8 cellular contexts compared by ENCODE assay signal in the genomic region with DNA sequence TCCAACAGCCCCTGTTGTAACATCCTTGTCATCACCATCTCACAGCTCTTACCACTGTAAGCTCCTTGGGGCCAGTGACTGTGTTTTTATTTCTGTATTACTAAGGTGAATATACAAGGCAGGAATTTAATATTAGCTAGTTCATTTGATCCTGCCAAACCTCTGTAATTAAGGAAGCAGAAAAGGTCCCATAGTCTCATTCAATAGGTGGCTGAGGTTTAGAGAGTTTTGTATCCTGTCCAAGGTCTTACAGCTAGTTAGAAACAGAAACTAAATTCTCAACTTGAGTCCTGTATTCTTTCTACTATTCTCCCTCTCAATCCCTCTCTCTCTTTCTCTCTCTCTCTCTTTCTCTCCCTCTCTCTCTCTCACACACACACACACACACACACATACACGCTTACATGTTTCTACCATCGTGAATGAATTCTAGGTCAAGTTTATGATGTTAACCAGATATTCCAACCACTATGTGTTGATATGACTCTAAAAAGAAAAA. TPM values are rescaled to one million over a fixed set of nuclear protein-coding genes. Genes with fewer than 3 reads are reported as not detected.
A peak's percentile ranks its signal among the peaks of the same experiment; 100 is the strongest.
DNase-seq lines count a peak whose midpoint lies in the region; ATAC-seq, FAIRE-seq and TF ChIP-seq lines count a peak whose summit lies in the region.

No MANE protein-coding gene starts in this region.

- H3K79me2 ChIP-seq in Loucy (ENCODE audit: insufficient read depth, low read length), result no peaks in the 10 kb centered on the region

- TF ChIP-seq POLR2A in H54 (IDR thresholded peaks at IDR 0.05; ENCODE audit: low read depth, low read length), result no peak

- FAIRE-seq in H54 (lab: Jason Lieb, UNC), result no peak

- H3F3A ChIP-seq in Loucy (ENCODE audit: low read depth), result no peaks in the 10 kb centered on the region

- peak overlapping the region; percentile 62 for H3K27ac ChIP-seq in colonic mucosa

- H3K4me1 ChIP-seq in Loucy (ENCODE audit: insufficient read depth, low read length, poor library complexity, severe bottlenecking) (peaks cover 27% of the 10 kb centered on the region), colonic mucosa (no peaks in the 10 kb centered on the region)

- peak overlapping the region; percentile 66 for H2AFZ ChIP-seq in Loucy (ENCODE audit: low read length)

- H4K20me1 ChIP-seq in Loucy (ENCODE audit: insufficient read depth, low read length, poor library complexity, severe bottlenecking), result no peaks in the 10 kb centered on the region

- H3K9me3 ChIP-seq in Loucy (ENCODE audit: insufficient read depth, low read depth, low read length) (no peaks in the 10 kb centered on the region), colonic mucosa (no peaks in the 10 kb centered on the region)

- H3K9me3 Mint-ChIP-seq in Calu3 (ENCODE audit: low read depth, unreplicated experiment), result no peaks in the 10 kb centered on the region
- H3K9me3 Mint-ChIP-seq in natural killer cell treated with Interleukin-12 subunit alpha and Interleukin-12 subunit beta and Interleukin-15 and Interleukin-18, amount 100 ng/mL, for 72 hours, result peaks cover 2% of the 10 kb centered on the region

- H3K4me3 ChIP-seq in Loucy (ENCODE audit: low read length, poor library complexity, severe bottlenecking) (peak overlapping the region; percentile 65), colonic mucosa (no peak overlapping the region)

- peaks cover 39% of the 10 kb centered on the region for H3K4me1 Mint-ChIP-seq in Calu3 (ENCODE audit: low read depth, unreplicated experiment)
- H3K4me1 Mint-ChIP-seq in natural killer cell treated with Interleukin-12 subunit alpha and Interleukin-12 subunit beta and Interleukin-15 and Interleukin-18, amount 100 ng/mL, for 72 hours (ENCODE audit: low read depth in 2 of 2), result peaks cover 64 to 77% of the 10 kb centered on the region in 2 donors

- H3K27me3 Mint-ChIP-seq in Calu3 (ENCODE audit: unreplicated experiment), result no peaks in the 10 kb centered on the region
- no peaks in the 10 kb centered on the region for H3K27me3 Mint-ChIP-seq in natural killer cell treated with Interleukin-12 subunit alpha and Interleukin-12 subunit beta and Interleukin-15 and Interleukin-18, amount 100 ng/mL, for 72 hours

- TF ChIP-seq CTCF in Calu3 (IDR thresholded peaks at IDR 0.05; ENCODE audit: unreplicated experiment) (no peak), Loucy (conservative IDR thresholded peaks at IDR 0.05; ENCODE audit: low read length) (no peak), colonic mucosa (IDR thresholded peaks at IDR 0.05) (no peak)

- H3K36me3 ChIP-seq in Loucy (ENCODE audit: insufficient read depth, low read length), result no peaks in the 10 kb centered on the region
- no peaks in the 10 kb centered on the region for H3K36me3 ChIP-seq in colonic mucosa

- CTCF ChIA-PET in Calu3 (lab: Charles Lee), result interaction anchor here (0.6 to 2.6 kb wide), 9 partner anchors 9 to 303 kb away, joined by 3 to 36 read pairs (median 3); partner anchors contain the start of genes CAPS2, GLIPR1L1 and GLIPR1L2

- peak overlapping the region; percentile 74 for H3K4me2 ChIP-seq in Loucy (ENCODE audit: low read depth, low read length, poor library complexity, severe bottlenecking)

- intact Hi-C loops in Calu3 (cut with micrococcal nuclease; ENCODE audit: unreplicated experiment) (loop anchor here (2.0 kb wide), 3 partner anchors 21 to 145 kb away; partner anchors contain the start of genes GLIPR1L1 and GLIPR1L2), colonic mucosa (cut with DNase I) (no loop called here), head of caudate nucleus (cut with DNase I) (no loop called here)

- H3K27ac Mint-ChIP-seq in Calu3 (ENCODE audit: unreplicated experiment), result peak overlapping the region; percentile 83
- H3K27ac Mint-ChIP-seq in natural killer cell treated with Interleukin-12 subunit alpha and Interleukin-12 subunit beta and Interleukin-15 and Interleukin-18, amount 100 ng/mL, for 72 hours, result peak overlapping the region; percentile 93 to 94

- H3K9ac ChIP-seq in Loucy (ENCODE audit: low read depth, low read length, poor library complexity, severe bottlenecking) (peak overlapping the region; percentile 20), colonic mucosa (ENCODE audit: low read depth in 2 of 2, low read length in 2 of 2) (peak overlapping the region in 1 of 2 donors; percentile 60)

- no peaks in the 10 kb centered on the region for H3K9me2 ChIP-seq in Loucy (replicated peaks; ENCODE audit: low read depth, low read length)

- H3K4me3 Mint-ChIP-seq in Calu3 (ENCODE audit: low read depth, unreplicated experiment), result peak overlapping the region; percentile 29
- H3K4me3 Mint-ChIP-seq in natural killer cell treated with Interleukin-12 subunit alpha and Interleukin-12 subunit beta and Interleukin-15 and Interleukin-18, amount 100 ng/mL, for 72 hours, result peak overlapping the region; percentile 99

- DNase-seq in Calu3 (no peak), colonic mucosa (no peak), head of caudate nucleus (no peak), NCI-H187 (lab: John Stamatoyannopoulos, UW) (no peak), H54 (ENCODE audit: insufficient read length, low spot score) (no peak)
- no peak for DNase-seq in natural killer cell treated with Interleukin-12 subunit alpha and Interleukin-12 subunit beta and Interleukin-15 and Interleukin-18, amount 100 ng/mL, for 72 hours (ENCODE audit: low spot score)

- BruUV-seq in Calu3 (replicated peaks; lab: Mats Ljungman, UMichigan), result no TSS peak

- H3K27me3 ChIP-seq in Loucy (ENCODE audit: insufficient read depth, low read length, poor library complexity, severe bottlenecking) (no peaks in the 10 kb centered on the region), colonic mucosa (no peaks in the 10 kb centered on the region)

- peaks cover 25% of the 10 kb centered on the region for H3K36me3 Mint-ChIP-seq in Calu3 (ENCODE audit: insufficient read depth, unreplicated experiment)
- H3K36me3 Mint-ChIP-seq in natural killer cell treated with Interleukin-12 subunit alpha and Interleukin-12 subunit beta and Interleukin-15 and Interleukin-18, amount 100 ng/mL, for 72 hours, result peaks cover 11% of the 10 kb centered on the region

- ATAC-seq in GM21526 (IDR thresholded peaks at IDR 0.05; ENCODE audit: low FRiP score, unreplicated experiment), result peak; percentile 36
- ATAC-seq in natural killer cell treated with Interleukin-12 subunit alpha and Interleukin-12 subunit beta and Interleukin-15 and Interleukin-18, amount 100 ng/mL, for 72 hours, result peak; percentile 63 to 80

RNA-seq across cellular contexts. Expression of gene GLIPR1, which starts 0.5 kb away (rescaled TPM):
- total RNA-seq in Calu3 (2022) (27.7 and 38.5 TPM in 2 replicates), colonic mucosa (10 to 100 TPM in 1 of 2 donors, 1 to 10 TPM in 1; 1.8 to 11.0 TPM)
- 10 to 100 TPM; 47.1 to 48.3 TPM for total RNA-seq in natural killer cell treated with Interleukin-12 subunit alpha and Interleukin-12 subunit beta and Interleukin-15 and Interleukin-18, amount 100 ng/mL, for 72 hours

RNA-seq across cellular contexts. Expression of gene KRR1, which starts 31.4 kb away (rescaled TPM):
- total RNA-seq in Calu3 (2022) (110 and 114 TPM in 2 replicates), colonic mucosa (10 to 100 TPM; 32.8 to 33.2 TPM)
- total RNA-seq in natural killer cell treated with Interleukin-12 subunit alpha and Interleukin-12 subunit beta and Interleukin-15 and Interleukin-18, amount 100 ng/mL, for 72 hours, result 10 to 100 TPM; 64.4 to 96.4 TPM
